ENCODE assay signal across 19 cellular contexts in the genomic region with DNA sequence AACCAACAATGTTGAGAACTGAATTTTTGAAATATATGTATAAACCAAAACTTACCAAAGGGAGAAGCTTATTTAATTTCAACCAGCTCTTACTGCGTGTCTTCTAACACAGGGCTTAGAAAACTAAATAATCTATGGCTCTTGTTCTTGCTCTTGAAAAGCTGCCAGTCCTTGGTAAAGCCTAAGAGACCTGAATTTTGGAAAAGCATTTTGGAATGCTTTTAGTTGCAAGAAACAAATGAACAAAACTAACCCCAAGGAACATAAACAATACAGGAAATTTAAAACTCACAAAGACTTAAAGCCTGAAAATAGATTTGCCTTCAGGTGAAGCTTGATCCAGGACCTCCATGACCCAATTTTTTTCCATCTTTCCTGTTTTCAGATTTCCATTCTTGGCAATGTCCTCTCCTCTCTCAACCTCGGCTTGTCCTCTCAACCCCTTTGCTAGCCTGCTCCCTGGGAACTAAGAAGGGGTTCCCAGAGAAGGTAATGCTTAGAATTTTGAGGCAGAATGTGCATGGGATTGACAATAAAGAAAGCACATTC.
"Had no signal": no experiment of that assay in that cellular context is flagged by ENCODE, and none has a peak within 500 bp of the region (broad histone marks: within the 10 kb centered on the region; RNA-seq: fewer than 3 reads in every experiment).

No MANE protein-coding gene starts in this region.

- H3K27ac ChIP-seq: adrenal gland, colonic mucosa, epithelial cell of prostate, prostate gland, suprapubic skin had no signal

- ATAC-seq: activated CD4-positive, alpha-beta T cell treated with anti-CD3 and anti-CD28 coated beads for 36 hours; natural killer cell; stimulated activated naive CD8-positive, alpha-beta T cell treated with anti-CD3 and anti-CD28 coated beads, Interleukin-15, Interleukin-2, amounts not matched to agents 100 U/mL and 50 U/mL, for 24 hours; T-cell; WTC11 had no signal

- H3K9me3 Mint-ChIP-seq: activated CD4-positive, alpha-beta memory T cell treated with anti-CD3 and anti-CD28 coated beads for 36 hours; central memory CD8-positive, alpha-beta T cell; natural killer cell; T-cell had no signal

- DNase-seq: activated CD4-positive, alpha-beta memory T cell treated with anti-CD3 and anti-CD28 coated beads for 36 hours; activated CD4-positive, alpha-beta T cell treated with anti-CD3 and anti-CD28 coated beads for 36 hours; adrenal gland; colonic mucosa; heart right ventricle; left cardiac atrium; midbrain; natural killer cell; stimulated activated CD4-positive, alpha-beta T cell treated with anti-CD3 and anti-CD28 coated beads, Interleukin-4, amount 100 ng/mL, for 24 hours; stimulated activated naive CD8-positive, alpha-beta T cell treated with anti-CD3 and anti-CD28 coated beads, Interleukin-15, Interleukin-2, amounts not matched to agents 100 U/mL and 50 U/mL, for 24 hours; T-cell; trophoblast cell; uterus had no signal

- H3K27me3 ChIP-seq: adrenal gland, colonic mucosa, suprapubic skin, uterus had no signal

- H3K36me3 ChIP-seq: adrenal gland, colonic mucosa, heart right ventricle, prostate gland, suprapubic skin, uterus had no signal

- H3K4me3 Mint-ChIP-seq: activated CD4-positive, alpha-beta memory T cell treated with anti-CD3 and anti-CD28 coated beads for 36 hours; activated CD4-positive, alpha-beta T cell treated with anti-CD3 and anti-CD28 coated beads for 36 hours; activated naive CD8-positive, alpha-beta T cell; central memory CD8-positive, alpha-beta T cell; natural killer cell; T-cell; WTC11 had no signal

- H3K4me1 ChIP-seq: prostate gland, uterus had no signal

- H3K36me3 Mint-ChIP-seq: activated CD4-positive, alpha-beta memory T cell treated with anti-CD3 and anti-CD28 coated beads for 36 hours; activated naive CD8-positive, alpha-beta T cell; natural killer cell; T-cell; WTC11 had no signal

- H3K27ac Mint-ChIP-seq: activated CD4-positive, alpha-beta memory T cell treated with anti-CD3 and anti-CD28 coated beads for 36 hours; activated CD4-positive, alpha-beta T cell treated with anti-CD3 and anti-CD28 coated beads for 36 hours; activated naive CD8-positive, alpha-beta T cell; natural killer cell; WTC11 had no signal

- H3K9me3 ChIP-seq: adrenal gland, colonic mucosa, heart right ventricle, prostate gland, suprapubic skin, uterus had no signal

- H3K27me3 Mint-ChIP-seq: activated naive CD8-positive, alpha-beta T cell had no signal

- H3K4me3 ChIP-seq: adrenal gland, colonic mucosa, prostate gland, suprapubic skin, uterus had no signal
